ENCODE assay signal across 3 cellular contexts in the genomic region with DNA sequence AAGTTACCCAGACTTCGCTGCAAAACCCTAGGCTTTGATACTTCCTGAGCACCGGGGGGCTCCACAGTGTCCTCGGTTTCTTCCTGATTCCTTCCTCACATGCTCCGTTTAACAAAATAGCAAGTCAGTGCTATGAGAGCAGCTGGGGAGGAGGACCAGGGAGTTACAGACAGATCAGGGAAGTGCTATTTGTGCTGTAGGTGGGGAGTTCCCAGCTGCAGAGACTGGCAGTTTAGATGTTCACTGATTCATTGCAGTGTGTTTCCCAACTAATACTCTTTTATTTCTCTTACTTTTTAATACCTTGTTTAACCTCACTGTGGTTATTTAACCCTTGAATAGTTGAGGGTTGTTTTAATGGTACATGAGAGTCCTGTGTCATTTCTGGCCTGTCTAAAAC. TPM values are rescaled to one million over a fixed set of nuclear protein-coding genes. Genes with fewer than 3 reads are reported as not detected.
"Had no signal": no experiment of that assay in that cellular context is flagged by ENCODE, and none has a peak within 500 bp of the region (broad histone marks: within the 10 kb centered on the region; RNA-seq: fewer than 3 reads in every experiment).

No MANE protein-coding gene starts in this region.

RNA-seq across cellular contexts. Expression of gene GOLGA8M, which starts 45.8 kb away (rescaled TPM):
- total RNA-seq: suprapubic skin had no signal
- polyA plus RNA-seq: naive thymus-derived CD8-positive, alpha-beta T cell; smooth muscle cell had no signal
